30 cellular contexts compared by ENCODE assay signal in genomic region chr2:222526480-222527277, GRCh38.
A peak's percentile ranks its signal among the peaks of the same experiment; 100 is the strongest.
DNase-seq lines count a peak whose midpoint lies in the region; ATAC-seq, FAIRE-seq and TF ChIP-seq lines count a peak whose summit lies in the region.
"Had no signal": no experiment of that assay in that cellular context is flagged by ENCODE, and none has a peak within 500 bp of the region (broad histone marks: within the 10 kb centered on the region; RNA-seq: fewer than 3 reads in every experiment).

No MANE protein-coding gene starts in this region.

- no peaks in the 10 kb centered on the region for H3F3A ChIP-seq in neural progenitor cell (ENCODE audit: low read depth)

- TF ChIP-seq CTCF in neural progenitor cell (IDR thresholded peaks at IDR 0.05): no peak
- no peak for TF ChIP-seq CTCF in D721Med (IDR thresholded peaks at IDR 0.05; ENCODE audit: insufficient read depth, missing control alignments)

- H3K27ac ChIP-seq in neural progenitor cell: no peak overlapping the region
- H3K27ac ChIP-seq: BLaER1, gastroesophageal sphincter, hepatocyte, KMS-11, neutrophil, prostate gland, SJCRH30, WERI-Rb-1 had no signal

- H3K27me3 Mint-ChIP-seq in neural progenitor cell (ENCODE audit: insufficient read depth, low read depth): no peaks in the 10 kb centered on the region
- H3K27me3 Mint-ChIP-seq in activated CD8-positive, alpha-beta T cell treated with anti-CD3 and anti-CD28 coated beads, Interleukin-2, amount 10 ng/mL, durations not matched to agents 7 days and 5 days (ENCODE audit: low read depth): no peaks in the 10 kb centered on the region
- H3K27me3 Mint-ChIP-seq: activated CD4-positive, alpha-beta T cell treated with anti-CD3 and anti-CD28 coated beads, Interleukin-2, amount 10 ng/mL, durations not matched to agents 24 days and 14 days; central memory CD8-positive, alpha-beta T cell had no signal

- H2AFZ ChIP-seq in neural progenitor cell (replicated peaks): no peak overlapping the region
- H2AFZ ChIP-seq: hepatocyte had no signal

- ATAC-seq in GM18870 (IDR thresholded peaks at IDR 0.05; ENCODE audit: unreplicated experiment) (peak; percentile 46), GM21786 (IDR thresholded peaks at IDR 0.05; ENCODE audit: unreplicated experiment) (peak; percentile 48), HG03045 (IDR thresholded peaks at IDR 0.05; ENCODE audit: unreplicated experiment) (peak; percentile 44)
- no peak for ATAC-seq in activated CD8-positive, alpha-beta T cell treated with anti-CD3 and anti-CD28 coated beads, Interleukin-2, amount 10 ng/mL, durations not matched to agents 7 days and 5 days
- ATAC-seq: activated T-cell treated with anti-CD3 and anti-CD28 coated beads, Interleukin-2, amount 50 U/mL, for 4 hours; gastroesophageal sphincter; left cardiac atrium; sciatic nerve had no signal

- peaks cover 7% of the 10 kb centered on the region for H3K4me1 Mint-ChIP-seq in neural progenitor cell
- H3K4me1 Mint-ChIP-seq in activated CD8-positive, alpha-beta T cell treated with anti-CD3 and anti-CD28 coated beads, Interleukin-2, amount 10 ng/mL, durations not matched to agents 7 days and 5 days (ENCODE audit: low read depth): no peaks in the 10 kb centered on the region
- H3K4me1 Mint-ChIP-seq: activated CD4-positive, alpha-beta T cell treated with anti-CD3 and anti-CD28 coated beads, Interleukin-2, amount 10 ng/mL, durations not matched to agents 24 days and 14 days; central memory CD8-positive, alpha-beta T cell had no signal

- POLR2A ChIA-PET in activated CD8-positive, alpha-beta T cell treated with anti-CD3 and anti-CD28 coated beads, Interleukin-2, amount 10 ng/mL, durations not matched to agents 7 days and 5 days (lab: Charles Lee): no interaction called here

- no peaks in the 10 kb centered on the region for H3K36me3 ChIP-seq in neural progenitor cell
- H3K36me3 ChIP-seq: BLaER1, gastroesophageal sphincter, neutrophil, prostate gland, SJCRH30, WERI-Rb-1 had no signal

- no peaks in the 10 kb centered on the region for H3K9me3 ChIP-seq in neural progenitor cell (ENCODE audit: low read depth)
- H3K9me3 ChIP-seq: neutrophil, prostate gland had no signal

- peak overlapping the region; percentile 37 for H3K4me3 Mint-ChIP-seq in neural progenitor cell
- H3K4me3 Mint-ChIP-seq in activated CD8-positive, alpha-beta T cell treated with anti-CD3 and anti-CD28 coated beads, Interleukin-2, amount 10 ng/mL, durations not matched to agents 7 days and 5 days: no peak overlapping the region
- H3K4me3 Mint-ChIP-seq: activated CD4-positive, alpha-beta T cell treated with anti-CD3 and anti-CD28 coated beads, Interleukin-2, amount 10 ng/mL, durations not matched to agents 24 days and 14 days; activated T-cell treated with anti-CD3 and anti-CD28 coated beads, Interleukin-2, amount 50 U/mL, for 4 hours; central memory CD8-positive, alpha-beta T cell had no signal

- FAIRE-seq in D721Med (lab: Jason Lieb, UNC): no peak
- FAIRE-seq: G401.6 had no signal

- CTCF ChIA-PET in activated CD8-positive, alpha-beta T cell treated with anti-CD3 and anti-CD28 coated beads, Interleukin-2, amount 10 ng/mL, durations not matched to agents 7 days and 5 days (lab: Charles Lee): no interaction called here

- no peaks in the 10 kb centered on the region for H3K27me3 ChIP-seq in neural progenitor cell
- H3K27me3 ChIP-seq: BLaER1, gastroesophageal sphincter, hepatocyte, neutrophil, SJCRH30 had no signal

- H3K4me3 ChIP-seq in neural progenitor cell: no peak overlapping the region
- H3K4me3 ChIP-seq: BLaER1, gastroesophageal sphincter, hepatocyte, prostate gland, SJCRH30 had no signal

- H3K9me3 Mint-ChIP-seq in neural progenitor cell: peaks cover 13% of the 10 kb centered on the region
- no peaks in the 10 kb centered on the region for H3K9me3 Mint-ChIP-seq in activated CD8-positive, alpha-beta T cell treated with anti-CD3 and anti-CD28 coated beads, Interleukin-2, amount 10 ng/mL, durations not matched to agents 7 days and 5 days (ENCODE audit: insufficient read depth)
- H3K9me3 Mint-ChIP-seq: activated CD4-positive, alpha-beta T cell treated with anti-CD3 and anti-CD28 coated beads, Interleukin-2, amount 10 ng/mL, durations not matched to agents 24 days and 14 days; activated T-cell treated with anti-CD3 and anti-CD28 coated beads, Interleukin-2, amount 50 U/mL, for 4 hours; central memory CD8-positive, alpha-beta T cell had no signal

- H3K9ac ChIP-seq in neural progenitor cell: no peak overlapping the region
- H3K9ac ChIP-seq: BLaER1, KMS-11 had no signal

- DNase-seq in neural progenitor cell (ENCODE audit: low spot score) (no peak), pons (ENCODE audit: low spot score) (no peak), D721Med (ENCODE audit: insufficient read length, low spot score) (no peak)
- DNase-seq in activated CD8-positive, alpha-beta T cell treated with anti-CD3 and anti-CD28 coated beads, Interleukin-2, amount 10 ng/mL, durations not matched to agents 7 days and 5 days: no peak
- DNase-seq: activated CD4-positive, alpha-beta T cell treated with anti-CD3 and anti-CD28 coated beads, Interleukin-2, amount 10 ng/mL, durations not matched to agents 24 days and 14 days; activated naive CD4-positive, alpha-beta T cell; activated T-cell treated with anti-CD3 and anti-CD28 coated beads, Interleukin-2, amount 50 U/mL, for 4 hours; left cardiac atrium; mesenchymal stem cell; NCI-H146; NCI-H2107; NCI-H748 treated with DMSO at 0.1 percent for 48 hours; SJCRH30; stimulated activated CD4-positive, alpha-beta T cell treated with anti-CD3 and anti-CD28 coated beads, Interleukin-12 subunit alpha, Interleukin-12 subunit beta, amount 100 ng/mL, for 4 hours; stimulated activated CD4-positive, alpha-beta T cell treated with anti-CD3 and anti-CD28 coated beads, Interleukin-4, amount 100 ng/mL, for 1 hour; T1000; trophoblast cell; WERI-Rb-1 had no signal

- H4K20me1 ChIP-seq in neural progenitor cell (ENCODE audit: low read depth): no peaks in the 10 kb centered on the region
- H4K20me1 ChIP-seq: BLaER1 had no signal

- H3K36me3 Mint-ChIP-seq in neural progenitor cell: peaks cover 13% of the 10 kb centered on the region
- no peaks in the 10 kb centered on the region for H3K36me3 Mint-ChIP-seq in activated CD8-positive, alpha-beta T cell treated with anti-CD3 and anti-CD28 coated beads, Interleukin-2, amount 10 ng/mL, durations not matched to agents 7 days and 5 days (ENCODE audit: low read depth)

- no peaks in the 10 kb centered on the region for H3K4me1 ChIP-seq in neural progenitor cell
- H3K4me1 ChIP-seq: gastroesophageal sphincter, prostate gland, SJCRH30 had no signal

- no peak overlapping the region for H3K27ac Mint-ChIP-seq in neural progenitor cell
- H3K27ac Mint-ChIP-seq in activated CD8-positive, alpha-beta T cell treated with anti-CD3 and anti-CD28 coated beads, Interleukin-2, amount 10 ng/mL, durations not matched to agents 7 days and 5 days: no peak overlapping the region
- H3K27ac Mint-ChIP-seq: activated CD4-positive, alpha-beta T cell treated with anti-CD3 and anti-CD28 coated beads, Interleukin-2, amount 10 ng/mL, durations not matched to agents 24 days and 14 days had no signal

- no peak overlapping the region for H3K4me2 ChIP-seq in neural progenitor cell
- H3K4me2 ChIP-seq: hepatocyte, KMS-11 had no signal

- H3K79me2 ChIP-seq in neural progenitor cell (ENCODE audit: low read depth): no peaks in the 10 kb centered on the region
- H3K79me2 ChIP-seq: hepatocyte had no signal
